23 cellular contexts compared by ENCODE assay signal in genomic region chr10:69272620-69273019, GRCh38. TPM values are rescaled to one million over a fixed set of nuclear protein-coding genes. Genes with fewer than 3 reads are reported as not detected.
DNase-seq lines count a peak whose midpoint lies in the region; ATAC-seq, FAIRE-seq and TF ChIP-seq lines count a peak whose summit lies in the region.
"Had no signal": no experiment of that assay in that cellular context is flagged by ENCODE, and none has a peak within 500 bp of the region (broad histone marks: within the 10 kb centered on the region; RNA-seq: fewer than 3 reads in every experiment).

No MANE protein-coding gene starts in this region.

- H3K9me1 ChIP-seq in K562 (ENCODE audit: control insufficient read depth, insufficient read depth, low read length) = no peaks in the 10 kb centered on the region

- no peaks in the 10 kb centered on the region for H4K20me1 ChIP-seq in K562 (replicated peaks; ENCODE audit: control insufficient read depth, insufficient read depth, low read length)

- H3K4me3 ChIP-seq in K562 (no peak overlapping the region), fibroblast of the aortic adventitia (ENCODE audit: low read depth, low read length) (no peak overlapping the region)

- H3K4me1 ChIP-seq in K562 (replicated peaks in 1 of 2; ENCODE audit: control insufficient read depth in 2 of 2, insufficient read depth in 2 of 2, low read length in 2 of 2) = no peaks in the 10 kb centered on the region; a peak in 1 of 5 replicates

- FAIRE-seq in K562 (lab: Jason Lieb, UNC) = no peak
- FAIRE-seq: GM12891, HepG2 had no signal

- no peaks in the 10 kb centered on the region for H3K9me3 ChIP-seq in K562 (replicated peaks; ENCODE audit: control insufficient read depth, insufficient read depth, low read depth, low read length)

- DNase-seq in activated T-cell treated with anti-CD3 and anti-CD28 coated beads, Interleukin-2, amount 50 U/mL, for 72 hours = no peak
- no peak for DNase-seq in activated T-cell treated with anti-CD3 and anti-CD28 coated beads, Interleukin-2, amount 50 U/mL, for 1 hour
- no peak for DNase-seq in K562 (ENCODE audit: extremely low read depth in 1 of 4, low spot score in 3 of 4)
- DNase-seq in fibroblast of the aortic adventitia (ENCODE audit: low read depth) = peak; percentile 10
- DNase-seq in SKM-1 (lab: John Stamatoyannopoulos, UW; ENCODE audit: unreplicated experiment) = no peak
- no peak for DNase-seq in activated T-helper 1 cell treated with anti-CD3 and anti-CD28 coated beads, Interleukin-12 subunit alpha, Interleukin-12 subunit beta, Interleukin-2, Interleukin-4 antibody, amounts not matched to agents 30 ng/mL and 10 ng/mL and 1 ng/mL, durations not matched to agents 14 hours and 24 hours and 36 hours (ENCODE audit: low spot score)
- DNase-seq in SW480 (ENCODE audit: low spot score) = no peak
- DNase-seq: AML-193; CD8-positive, alpha-beta memory T cell; H7; KBM-7; NCI-H1105; NCI-H1694; NCI-H2081; NCI-H2171; NCI-H345; NCI-H524; Right ventricle myocardium superior had no signal

- BruUV-seq in K562 (replicated peaks; lab: Mats Ljungman, UMichigan) = no TSS peak

- CTCF ChIA-PET in K562 (lab: Yijun Ruan, JAX; ENCODE audit: low intra/inter-chr PET ratio) = no interaction called here

- no peak for TF ChIP-seq EP300 in K562 (IDR thresholded peaks at IDR 0.05; ENCODE audit: low read length)

- H2AFZ ChIP-seq in K562 (ENCODE audit: low read depth, low read length) = no peak overlapping the region

- intact Hi-C loops in K562 (cut with micrococcal nuclease) = no loop called here
- intact Hi-C loops in activated T-helper 1 cell treated with anti-CD3 and anti-CD28 coated beads, Interleukin-12 subunit alpha, Interleukin-12 subunit beta, Interleukin-2, Interleukin-4 antibody, amounts not matched to agents 30 ng/mL and 10 ng/mL and 1 ng/mL, durations not matched to agents 14 hours and 24 hours and 36 hours (cut with micrococcal nuclease) = no loop called here

- no peaks in the 10 kb centered on the region for H3K36me3 ChIP-seq in K562 (ENCODE audit: control insufficient read depth, insufficient read depth, low read length)

- H3K4me1 Mint-ChIP-seq in activated T-cell treated with anti-CD3 and anti-CD28 coated beads, Interleukin-2, amount 50 U/mL, for 72 hours (ENCODE audit: low read depth) = peaks cover 5% of the 10 kb centered on the region
- peaks cover 11% of the 10 kb centered on the region for H3K4me1 Mint-ChIP-seq in activated T-helper 1 cell treated with anti-CD3 and anti-CD28 coated beads, Interleukin-12 subunit alpha, Interleukin-12 subunit beta, Interleukin-2, Interleukin-4 antibody, amounts not matched to agents 30 ng/mL and 10 ng/mL and 1 ng/mL, durations not matched to agents 14 hours and 24 hours and 36 hours (ENCODE audit: low read depth)

- peak overlapping the region; percentile 57 for H3K27ac Mint-ChIP-seq in activated T-cell treated with anti-CD3 and anti-CD28 coated beads, Interleukin-2, amount 50 U/mL, for 72 hours
- no peak overlapping the region for H3K27ac Mint-ChIP-seq in activated T-helper 1 cell treated with anti-CD3 and anti-CD28 coated beads, Interleukin-12 subunit alpha, Interleukin-12 subunit beta, Interleukin-2, Interleukin-4 antibody, amounts not matched to agents 30 ng/mL and 10 ng/mL and 1 ng/mL, durations not matched to agents 14 hours and 24 hours and 36 hours

- H3K27me3 ChIP-seq in K562 (ENCODE audit: control insufficient read depth in 2 of 2, insufficient read depth in 2 of 2, low read length in 2 of 2) = 0 out of 5 replicates have a peak, but pooled peaks cover 0 to 3% of the 10 kb centered on the region in 2 experiments

- no peaks in the 10 kb centered on the region for H3K27me3 Mint-ChIP-seq in activated T-cell treated with anti-CD3 and anti-CD28 coated beads, Interleukin-2, amount 50 U/mL, for 72 hours (ENCODE audit: low read depth)
- H3K27me3 Mint-ChIP-seq in activated T-helper 1 cell treated with anti-CD3 and anti-CD28 coated beads, Interleukin-12 subunit alpha, Interleukin-12 subunit beta, Interleukin-2, Interleukin-4 antibody, amounts not matched to agents 30 ng/mL and 10 ng/mL and 1 ng/mL, durations not matched to agents 14 hours and 24 hours and 36 hours (ENCODE audit: insufficient read depth) = peaks cover 10% of the 10 kb centered on the region

- POLR2A ChIA-PET in K562 (lab: Yijun Ruan, JAX) = interaction anchor here (0.6 kb wide), 2 partner anchors 24 to 35 kb away, joined by 4 to 5 read pairs; no protein-coding TSS in a partner anchor

- no peak for TF ChIP-seq POLR2A in K562 (conservative IDR thresholded peaks at IDR 0.05)

- no peaks in the 10 kb centered on the region for H3K79me2 ChIP-seq in K562 (ENCODE audit: control insufficient read depth, insufficient read depth, low read length)

- no peak for ATAC-seq in activated T-cell treated with anti-CD3 and anti-CD28 coated beads, Interleukin-2, amount 50 U/mL, for 72 hours (replicated peaks in 1 of 2)
- ATAC-seq in K562 = no peak
- ATAC-seq in HG02870 (IDR thresholded peaks at IDR 0.05; ENCODE audit: unreplicated experiment) = no peak
- ATAC-seq: HepG2 had no signal

- in situ Hi-C loops in K562 (cut with MboI) = no loop called here

- TF ChIP-seq CTCF in K562 (IDR thresholded peaks at IDR 0.05 in 2 of 3, conservative IDR thresholded peaks at IDR 0.05 in 1 of 3; ENCODE audit: insufficient read depth in 2 of 3, low read depth in 1 of 3, low read length in 3 of 3) (no peak), fibroblast of the aortic adventitia (IDR thresholded peaks at IDR 0.05; ENCODE audit: insufficient read depth, low read length) (no peak)

- H3K4me2 ChIP-seq in K562 (ENCODE audit: insufficient read depth, low read length) = no peak overlapping the region

- no peaks in the 10 kb centered on the region for H3K36me3 Mint-ChIP-seq in activated T-cell treated with anti-CD3 and anti-CD28 coated beads, Interleukin-2, amount 50 U/mL, for 72 hours (ENCODE audit: insufficient read depth in 2 of 2)
- H3K36me3 Mint-ChIP-seq in activated T-helper 1 cell treated with anti-CD3 and anti-CD28 coated beads, Interleukin-12 subunit alpha, Interleukin-12 subunit beta, Interleukin-2, Interleukin-4 antibody, amounts not matched to agents 30 ng/mL and 10 ng/mL and 1 ng/mL, durations not matched to agents 14 hours and 24 hours and 36 hours (ENCODE audit: low read depth) = no peaks in the 10 kb centered on the region
- H3K36me3 Mint-ChIP-seq: CD8-positive, alpha-beta memory T cell had no signal

- no peaks in the 10 kb centered on the region for H3K9me3 Mint-ChIP-seq in activated T-cell treated with anti-CD3 and anti-CD28 coated beads, Interleukin-2, amount 50 U/mL, for 72 hours
- H3K9me3 Mint-ChIP-seq in activated T-helper 1 cell treated with anti-CD3 and anti-CD28 coated beads, Interleukin-12 subunit alpha, Interleukin-12 subunit beta, Interleukin-2, Interleukin-4 antibody, amounts not matched to agents 30 ng/mL and 10 ng/mL and 1 ng/mL, durations not matched to agents 14 hours and 24 hours and 36 hours = no peaks in the 10 kb centered on the region
- H3K9me3 Mint-ChIP-seq: CD8-positive, alpha-beta memory T cell had no signal

- H3K27ac ChIP-seq in K562 (ENCODE audit: extremely low read depth, low read depth, low read length) = no peak overlapping the region
- H3K27ac ChIP-seq: 22Rv1, C4-2B had no signal

- no peak for TF ChIP-seq RAD21 in K562 (CRISPR knock-in tag; conservative IDR thresholded peaks at IDR 0.05 in 1 of 2, IDR thresholded peaks at IDR 0.05 in 1 of 2)

- H3K4me3 Mint-ChIP-seq in activated T-cell treated with anti-CD3 and anti-CD28 coated beads, Interleukin-2, amount 50 U/mL, for 72 hours = no peak overlapping the region
- no peak overlapping the region for H3K4me3 Mint-ChIP-seq in activated T-helper 1 cell treated with anti-CD3 and anti-CD28 coated beads, Interleukin-12 subunit alpha, Interleukin-12 subunit beta, Interleukin-2, Interleukin-4 antibody, amounts not matched to agents 30 ng/mL and 10 ng/mL and 1 ng/mL, durations not matched to agents 14 hours and 24 hours and 36 hours
- H3K4me3 Mint-ChIP-seq: CD8-positive, alpha-beta memory T cell had no signal

- 13% methylated on average over 1 of the region's 1 CpG for whole genome bisulfite sequencing in K562 (ENCODE audit: insufficient coverage, low coverage, missing lambda C conversion rate)

- H3K9ac ChIP-seq in K562 (ENCODE audit: insufficient read depth in 1 of 2, low read depth in 2 of 2, low read length in 2 of 2) = no peak overlapping the region

RNA-seq across cellular contexts. Expression of gene HK1, which starts 5.7 kb away (rescaled TPM):
- total RNA-seq in activated T-cell treated with anti-CD3 and anti-CD28 coated beads, Interleukin-2, amount 50 U/mL, for 72 hours = 100 to 1,000 TPM; 143 to 149 TPM
- 146 and 195 TPM in 2 replicates for total RNA-seq in K562 (2011; cell fraction: chromatin; rRNA removed; ENCODE audit: low replicate concordance)
- 104 and 109 TPM in 2 replicates for total RNA-seq in K562 (2011; cell fraction: nucleolus; rRNA removed)
- total RNA-seq in K562 (2011; cell fraction: nucleoplasm; rRNA removed) = 111 and 114 TPM in 2 replicates
- total RNA-seq in K562 (2014; rRNA removed) (309 and 365 TPM in 2 replicates), K562 (2014; rRNA removed; fragmentation: Illumina TruSeq; extraction: Trizol) (193 and 203 TPM in 2 replicates), K562 (2015; rRNA removed; fragmentation: Illumina TruSeq; extraction: Trizol) (186 and 188 TPM in 2 replicates), K562 (2021) (369 and 422 TPM in 2 replicates), fibroblast of the aortic adventitia (ENCODE audit: low replicate concordance) (84.1 and 98.2 TPM in 2 replicates)
- polyA plus RNA-seq in K562 (2011; rRNA removed) (133 and 176 TPM in 2 replicates), K562 (2014; fragmentation: Illumina TruSeq; extraction: Trizol) (423 and 444 TPM in 2 replicates), K562 (2014; fragmentation: Nextera tagmentation; extraction: Ambion mirVana) (10 to 100 TPM; 29.2 to 34.6 TPM), K562 (2014; rRNA removed) (239 and 256 TPM in 2 replicates)
- polyA plus RNA-seq in K562 (2011; cell fraction: cytosol; rRNA removed) = 163 and 167 TPM in 2 replicates
- 84.0 and 115 TPM in 2 replicates for polyA plus RNA-seq in K562 (2011; cell fraction: nucleus; rRNA removed)
- polyA plus RNA-seq in K562 (2012) = 265 and 370 TPM in 2 replicates
- 362 and 462 TPM in 2 replicates for polyA minus RNA-seq in K562 (2011; rRNA and poly(A)+ RNA removed)
- 160 and 170 TPM in 2 replicates for polyA minus RNA-seq in K562 (2011; cell fraction: cytosol; rRNA and poly(A)+ RNA removed)
- 46.6 and 67.3 TPM in 2 replicates for polyA minus RNA-seq in K562 (2011; cell fraction: nucleus; rRNA and poly(A)+ RNA removed)
- 155 and 161 TPM in 2 replicates for total RNA-seq in activated T-helper 1 cell treated with anti-CD3 and anti-CD28 coated beads, Interleukin-12 subunit alpha, Interleukin-12 subunit beta, Interleukin-2, Interleukin-4 antibody, amounts not matched to agents 30 ng/mL and 10 ng/mL and 1 ng/mL, durations not matched to agents 14 hours and 24 hours and 36 hours

RNA-seq across cellular contexts. Expression of gene HKDC1, which starts 52.5 kb away (rescaled TPM):
- 1 to 10 TPM in 1 of 2 donors, under 1 TPM in 1; 0.62 to 1.6 TPM for total RNA-seq in activated T-cell treated with anti-CD3 and anti-CD28 coated beads, Interleukin-2, amount 50 U/mL, for 72 hours
- not detected in 2 replicates for total RNA-seq in K562 (2011; cell fraction: chromatin; rRNA removed; ENCODE audit: low replicate concordance)
- total RNA-seq in K562 (2011; cell fraction: nucleolus; rRNA removed) = not detected in 2 replicates
- not detected in 2 replicates for total RNA-seq in K562 (2011; cell fraction: nucleoplasm; rRNA removed)
- total RNA-seq in K562 (2014; rRNA removed) = 0.12 TPM in 1 of 2 replicates, not detected in the other
- 0.19 and 0.22 TPM in 2 replicates for total RNA-seq in K562 (2014; rRNA removed; fragmentation: Illumina TruSeq; extraction: Trizol)
- 0.08 TPM in 1 of 2 replicates, not detected in the other for total RNA-seq in K562 (2015; rRNA removed; fragmentation: Illumina TruSeq; extraction: Trizol)
- 0.04 TPM in 1 of 2 replicates, not detected in the other for total RNA-seq in K562 (2021)
- 0.07 TPM in 1 of 2 replicates, not detected in the other for polyA plus RNA-seq in K562 (2011; rRNA removed)
- polyA plus RNA-seq in K562 (2011; cell fraction: cytosol; rRNA removed) = 0.06 and 0.51 TPM in 2 replicates
- 0.04 and 0.09 TPM in 2 replicates for polyA plus RNA-seq in K562 (2011; cell fraction: nucleus; rRNA removed)
- polyA plus RNA-seq in K562 (2012) = 0.03 and 1.1 TPM in 2 replicates
- polyA plus RNA-seq in K562 (2014; fragmentation: Illumina TruSeq; extraction: Trizol) = 0.28 TPM in 1 of 2 replicates, not detected in the other
- polyA plus RNA-seq in K562 (2014; fragmentation: Nextera tagmentation; extraction: Ambion mirVana) = not detected
- 0.15 and 0.53 TPM in 2 replicates for polyA plus RNA-seq in K562 (2014; rRNA removed)
- polyA minus RNA-seq in K562 (2011; rRNA and poly(A)+ RNA removed) = not detected in 2 replicates
- not detected in 2 replicates for polyA minus RNA-seq in K562 (2011; cell fraction: cytosol; rRNA and poly(A)+ RNA removed)
- polyA minus RNA-seq in K562 (2011; cell fraction: nucleus; rRNA and poly(A)+ RNA removed) = not detected in 2 replicates
- 0.09 and 0.16 TPM in 2 replicates for total RNA-seq in fibroblast of the aortic adventitia (ENCODE audit: low replicate concordance)
- total RNA-seq in activated T-helper 1 cell treated with anti-CD3 and anti-CD28 coated beads, Interleukin-12 subunit alpha, Interleukin-12 subunit beta, Interleukin-2, Interleukin-4 antibody, amounts not matched to agents 30 ng/mL and 10 ng/mL and 1 ng/mL, durations not matched to agents 14 hours and 24 hours and 36 hours = 0.05 and 0.12 TPM in 2 replicates
- total RNA-seq: Right ventricle myocardium superior had no signal
